In the genomic region with DNA sequence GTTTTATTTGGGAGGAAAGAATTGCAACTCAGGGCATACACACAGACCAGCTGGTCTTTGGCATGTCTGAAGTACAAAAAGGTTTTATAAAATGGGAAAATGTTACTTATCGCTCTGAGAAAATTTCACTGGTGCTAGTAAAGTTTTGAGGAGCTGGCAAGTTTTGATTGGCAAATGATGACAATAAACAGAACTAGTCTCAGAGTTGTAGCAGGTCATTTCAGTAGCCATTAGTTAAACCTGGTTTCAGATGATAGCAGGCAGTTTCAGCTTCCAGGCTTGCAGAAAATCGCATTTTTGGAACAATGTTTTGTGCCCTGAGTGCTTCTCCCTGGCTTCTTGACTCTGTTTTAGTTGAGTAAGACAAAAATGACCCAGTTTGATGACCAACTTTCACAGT, we compare ENCODE assay signal across 16 cellular contexts. TPM values are rescaled to one million over a fixed set of nuclear protein-coding genes. Genes with fewer than 3 reads are reported as not detected.
DNase-seq lines count a peak whose midpoint lies in the region; ATAC-seq and TF ChIP-seq lines count a peak whose summit lies in the region.
"Had no signal": no experiment of that assay in that cellular context is flagged by ENCODE, and none has a peak within 500 bp of the region (broad histone marks: within the 10 kb centered on the region; RNA-seq: fewer than 3 reads in every experiment).

No MANE protein-coding gene starts in this region.

- H3K4me1 ChIP-seq in A673 (ENCODE audit: insufficient read depth, low read length, poor library complexity, severe bottlenecking) (peaks cover 23% of the 10 kb centered on the region), right atrium auricular region (peaks cover 0 to 18% of the 10 kb centered on the region in 2 donors), stomach (peaks cover 3 to 52% (median 19%) of the 10 kb centered on the region in 4 donors)
- peaks cover 93% of the 10 kb centered on the region for H3K4me1 ChIP-seq in CD8-positive, alpha-beta T cell (ENCODE audit: insufficient read depth, low read length)

- H3K9me3 Mint-ChIP-seq in CD8-positive, alpha-beta T cell: no peaks in the 10 kb centered on the region
- H3K9me3 Mint-ChIP-seq in dendritic cell treated with granulocyte-macrophage colony-stimulating factor and Interleukin-4, amounts not matched to agents 40 ng/mL and 50 ng/mL, for 4 days: no peaks in the 10 kb centered on the region
- H3K9me3 Mint-ChIP-seq: endodermal cell had no signal

- H3K27ac Mint-ChIP-seq in CD8-positive, alpha-beta T cell: peak overlapping the region; percentile 96
- peak overlapping the region; percentile 79 for H3K27ac Mint-ChIP-seq in dendritic cell treated with granulocyte-macrophage colony-stimulating factor and Interleukin-4, amounts not matched to agents 40 ng/mL and 50 ng/mL, for 4 days
- H3K27ac Mint-ChIP-seq: endodermal cell had no signal

- no peaks in the 10 kb centered on the region for H3K27me3 Mint-ChIP-seq in CD8-positive, alpha-beta T cell (ENCODE audit: low read depth)
- H3K27me3 Mint-ChIP-seq in dendritic cell treated with granulocyte-macrophage colony-stimulating factor and Interleukin-4, amounts not matched to agents 40 ng/mL and 50 ng/mL, for 4 days: no peaks in the 10 kb centered on the region

- peaks cover 25% of the 10 kb centered on the region for H3K36me3 Mint-ChIP-seq in CD8-positive, alpha-beta T cell
- H3K36me3 Mint-ChIP-seq in dendritic cell treated with granulocyte-macrophage colony-stimulating factor and Interleukin-4, amounts not matched to agents 40 ng/mL and 50 ng/mL, for 4 days (ENCODE audit: low read depth): peaks cover 32% of the 10 kb centered on the region

- H3K27me3 ChIP-seq in A673 (replicated peaks; ENCODE audit: insufficient read depth, low read depth, low read length, poor library complexity): no peaks in the 10 kb centered on the region
- H3K27me3 ChIP-seq in CD8-positive, alpha-beta T cell (ENCODE audit: insufficient read depth, low read length): no peaks in the 10 kb centered on the region
- no peaks in the 10 kb centered on the region for H3K27me3 ChIP-seq in right atrium auricular region
- H3K27me3 ChIP-seq in stomach: no peaks in the 10 kb centered on the region
- H3K27me3 ChIP-seq: SJCRH30 had no signal

- peaks cover 89% of the 10 kb centered on the region for H3K4me1 Mint-ChIP-seq in CD8-positive, alpha-beta T cell (ENCODE audit: low read depth)
- peaks cover 60% of the 10 kb centered on the region for H3K4me1 Mint-ChIP-seq in dendritic cell treated with granulocyte-macrophage colony-stimulating factor and Interleukin-4, amounts not matched to agents 40 ng/mL and 50 ng/mL, for 4 days (ENCODE audit: low read depth)

- POLR2A ChIA-PET in A673 (lab: Charles Lee; ENCODE audit: low non-redundant PET): interaction anchor here (0.7 kb wide), 1 partner anchor 10 kb away, joined by 5 read pairs; a partner anchor contains a TSS
- POLR2A ChIA-PET in CD8-positive, alpha-beta T cell (lab: Charles Lee): interaction anchor here (21.2 to 31.6 kb wide), 3 partner anchors 7 to 49 kb away, joined by 1284 to 1993 read pairs (median 1284); a partner anchor contains a TSS

- H3K9me3 ChIP-seq in A673 (ENCODE audit: low read depth, low read length, poor library complexity, severe bottlenecking): no peaks in the 10 kb centered on the region
- no peaks in the 10 kb centered on the region for H3K9me3 ChIP-seq in CD8-positive, alpha-beta T cell (ENCODE audit: low read length)
- H3K9me3 ChIP-seq in right atrium auricular region: no peaks in the 10 kb centered on the region
- no peaks in the 10 kb centered on the region for H3K9me3 ChIP-seq in stomach
- H3K9me3 ChIP-seq: SJCRH30 had no signal

- ATAC-seq in CD8-positive, alpha-beta T cell: no peak

- BruUV-seq in A673 (replicated peaks; lab: Mats Ljungman, UMichigan): no TSS peak

- TF ChIP-seq CTCF in A673 (conservative IDR thresholded peaks at IDR 0.05; ENCODE audit: low read depth, low read length) (no peak), right atrium auricular region (IDR thresholded peaks at IDR 0.05) (no peak), stomach (IDR thresholded peaks at IDR 0.05) (no peak)
- TF ChIP-seq CTCF in CD8-positive, alpha-beta T cell (IDR thresholded peaks at IDR 0.05): no peak

- 76 to 94% (median 87%) methylated on average over 2 of the region's 2 CpGs for WGBS in stomach, 5 donors

- H3K36me3 ChIP-seq in A673 (ENCODE audit: insufficient read depth, low read length, poor library complexity, severe bottlenecking) (peaks cover 21% of the 10 kb centered on the region), right atrium auricular region (peaks cover 28% of the 10 kb centered on the region), stomach (peaks cover 13 to 27% (median 24%) of the 10 kb centered on the region in 4 donors)
- H3K36me3 ChIP-seq in CD8-positive, alpha-beta T cell (ENCODE audit: insufficient read depth, low read length): peaks cover 19% of the 10 kb centered on the region

- TF ChIP-seq POLR2A in stomach (IDR thresholded peaks at IDR 0.05): no peak

- H3K4me3 ChIP-seq in A673 (ENCODE audit: low read depth, low read length, poor library complexity, severe bottlenecking) (no peak overlapping the region), right atrium auricular region (no peak overlapping the region), stomach (no peak overlapping the region)
- no peak overlapping the region for H3K4me3 ChIP-seq in CD8-positive, alpha-beta T cell (ENCODE audit: low read depth, low read length)
- H3K4me3 ChIP-seq: SJCRH30 had no signal

- DNase-seq in A673 (ENCODE audit: low spot score): no peak
- no peak for DNase-seq in CD8-positive, alpha-beta T cell
- DNase-seq in RPMI8226: peak; percentile 22
- no peak for DNase-seq in right atrium auricular region (ENCODE audit: low spot score)
- no peak for DNase-seq in NCI-H1105 treated with DMSO at 0.1 percent for 48 hours (lab: John Stamatoyannopoulos, UW)
- no peak for DNase-seq in DMS53 treated with DMSO at 0.1 percent for 48 hours (lab: John Stamatoyannopoulos, UW; ENCODE audit: unreplicated experiment)
- DNase-seq in stomach: no peak
- DNase-seq: amygdala; cerebellar nuclear complex; endodermal cell; NCI-H146; NCI-H446 treated with DMSO at 0.1 percent for 48 hours; SJCRH30; stimulated activated CD4-positive, alpha-beta T cell treated with anti-CD3 and anti-CD28 coated beads, Interleukin-12 subunit alpha, Interleukin-12 subunit beta, amount 100 ng/mL, for 4 hours; substantia nigra had no signal

- H3K27ac ChIP-seq in A673 (ENCODE audit: low read depth, low read length, poor library complexity, severe bottlenecking) (peak overlapping the region; percentile 18), right atrium auricular region (no peak overlapping the region), stomach (peak overlapping the region in 1 of 5 donors; percentile 22)
- H3K27ac ChIP-seq in CD8-positive, alpha-beta T cell (ENCODE audit: low read depth, low read length): no peak overlapping the region
- H3K27ac ChIP-seq: SJCRH30 had no signal

- CTCF ChIA-PET in A673 (lab: Charles Lee): no interaction called here
- CTCF ChIA-PET in CD8-positive, alpha-beta T cell (lab: Charles Lee): interaction anchor here (0.8 to 19.6 kb wide), 5 partner anchors 8 to 57 kb away, joined by 3 to 368 read pairs (median 11); a partner anchor contains a TSS

- intact Hi-C loops in A673 (cut with micrococcal nuclease; ENCODE audit: unreplicated experiment): loop anchor here (10.0 kb wide), 2 partner anchors 297 to 303 kb away; a partner anchor contains a TSS
- intact Hi-C loops in CD8-positive, alpha-beta T cell (cut with DNase I, micrococcal nuclease): no loop called here
- intact Hi-C loops in dendritic cell treated with granulocyte-macrophage colony-stimulating factor and Interleukin-4, amounts not matched to agents 40 ng/mL and 50 ng/mL, for 4 days (cut with micrococcal nuclease): no loop called here
- intact Hi-C loops in stomach (cut with DNase I; ENCODE audit: low total_unique reads): no loop called here

- H3K4me3 Mint-ChIP-seq in CD8-positive, alpha-beta T cell: no peak overlapping the region
- no peak overlapping the region for H3K4me3 Mint-ChIP-seq in dendritic cell treated with granulocyte-macrophage colony-stimulating factor and Interleukin-4, amounts not matched to agents 40 ng/mL and 50 ng/mL, for 4 days
- H3K4me3 Mint-ChIP-seq: endodermal cell had no signal

- no peak for TF ChIP-seq EP300 in stomach (IDR thresholded peaks at IDR 0.05)

RNA-seq across cellular contexts. Expression of a gene that starts 10.7 kb away (rescaled TPM):
- total RNA-seq in A673 (2021) (1,596 and 1,873 TPM in 2 replicates), right atrium auricular region (1,000 to 10,000 TPM; 1,354 to 2,259 TPM), stomach (1,000 to 10,000 TPM in 4 of 5 donors, 100 to 1,000 TPM in 1; 815 to 3,849 (median 2,307) TPM)
- total RNA-seq in CD8-positive, alpha-beta T cell: 1,000 to 10,000 TPM; 4,250 to 4,545 TPM
- polyA plus RNA-seq in stomach: 1,000 to 10,000 TPM; 1,385 to 1,947 (median 1,540) TPM

RNA-seq across cellular contexts. Expression of a gene that starts 10.9 kb away (rescaled TPM):
- 1.2 and 1.6 TPM in 2 replicates for total RNA-seq in A673 (2021)
- 10 to 100 TPM; 32.8 to 35.7 TPM for total RNA-seq in CD8-positive, alpha-beta T cell
- 1 to 10 TPM in 1 of 2 donors, under 1 TPM in 1; 0.75 to 4.5 TPM for total RNA-seq in right atrium auricular region
- total RNA-seq in stomach: 1 to 10 TPM in 4 of 5 donors, not detected in 1; 1.3 to 5.8 (median 4.2) TPM
- polyA plus RNA-seq in stomach: 1 to 10 TPM in 2 of 3 donors, under 1 TPM in 1; 0.92 to 2.3 (median 1.1) TPM
- total RNA-seq: SJCRH30 had no signal

RNA-seq across cellular contexts. Expression of a gene that starts 14.3 kb away (rescaled TPM):
- total RNA-seq in A673 (2021): 61.0 and 64.4 TPM in 2 replicates
- total RNA-seq in CD8-positive, alpha-beta T cell: 1 to 10 TPM; 9.5 to 9.7 TPM
- 10 to 100 TPM; 28.9 to 55.1 TPM for total RNA-seq in right atrium auricular region
- total RNA-seq in stomach: 10 to 100 TPM in 1 of 5 donors, 1 to 10 TPM in 3, under 1 TPM in 1; 0.58 to 43.8 (median 2.7) TPM
- polyA plus RNA-seq in stomach: 10 to 100 TPM in 2 of 3 donors, 1 to 10 TPM in 1; 9.2 to 14.7 (median 10.4) TPM

RNA-seq across cellular contexts. Expression of a gene that starts 58.5 kb away (rescaled TPM):
- total RNA-seq in A673 (2021): 55.4 and 68.5 TPM in 2 replicates
- 10 to 100 TPM; 41.9 to 42.4 TPM for total RNA-seq in CD8-positive, alpha-beta T cell
- total RNA-seq in right atrium auricular region: 10 to 100 TPM; 34.2 to 40.1 TPM
- 100 to 1,000 TPM in 4 of 5 donors, 10 to 100 TPM in 1; 99.5 to 240 (median 139) TPM for total RNA-seq in stomach
- polyA plus RNA-seq in stomach: 10 to 100 TPM; 12.1 to 32.4 (median 15.1) TPM

Comparison
In these comparisons a context has a peak if more than half of its experiments do, and no peak if none do; other contexts are left out.
1. RNA of a gene that starts 10.9 kb away (total RNA-seq): 32.8 to 35.7 TPM in CD8-positive, alpha-beta T cell; 0.75 to 4.5 TPM in right atrium auricular region, 1.3 to 5.8 TPM in stomach and 1.2 to 1.6 TPM in A673; every median in the first group is over 4 times any median in the second.